ENCODE assay signal across 8 cellular contexts in the genomic region with DNA sequence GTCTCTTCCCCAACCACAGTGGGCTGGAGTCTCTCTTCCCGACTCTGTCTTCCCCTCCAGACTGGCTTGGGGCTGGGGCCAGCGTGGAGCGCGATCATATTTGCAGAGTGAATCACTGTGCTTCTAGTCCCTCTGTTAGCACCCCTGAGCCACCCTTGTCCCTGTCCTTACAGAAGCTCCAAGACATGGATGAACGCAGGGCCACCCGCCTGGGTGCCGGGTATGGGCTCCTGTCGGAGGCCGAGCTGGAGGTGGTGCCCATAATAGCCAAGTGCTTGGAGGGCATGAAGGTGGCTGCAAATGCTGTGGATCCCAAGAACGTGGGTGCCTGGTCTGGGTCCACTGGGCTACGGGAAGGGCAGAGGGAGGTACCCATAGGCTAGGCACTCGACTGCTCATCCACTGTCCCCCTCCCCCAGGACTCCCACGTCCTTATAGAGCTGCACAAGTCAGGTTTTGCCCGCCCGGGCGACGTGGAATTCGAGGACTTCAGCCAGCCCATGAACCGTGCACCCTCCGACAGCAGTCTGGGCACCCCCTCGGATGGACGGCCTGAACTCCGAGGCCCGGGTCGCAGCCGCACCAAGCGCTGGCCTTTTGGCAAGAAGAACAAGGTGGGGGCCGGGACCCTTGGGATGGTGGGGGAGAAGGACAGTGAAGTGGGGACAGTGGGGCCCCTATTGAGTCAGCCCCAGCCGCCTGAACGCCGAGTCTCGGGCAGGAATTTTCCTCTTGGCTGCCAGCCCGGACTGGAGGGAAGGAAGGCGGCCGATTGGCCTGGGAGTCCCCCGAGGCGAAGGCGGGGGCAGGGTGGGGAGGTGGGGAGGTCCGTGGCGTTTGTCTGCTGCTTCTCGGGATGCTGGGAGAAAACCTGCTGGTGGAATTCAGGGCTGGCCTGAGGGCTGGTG. TPM values are rescaled to one million over a fixed set of nuclear protein-coding genes. Genes with fewer than 3 reads are reported as not detected.
DNase-seq lines count a peak whose midpoint lies in the region; ATAC-seq and TF ChIP-seq lines count a peak whose summit lies in the region.

No MANE protein-coding gene starts in this region.

- H3K27me3 ChIP-seq in liver (ENCODE audit: control insufficient read depth in 4 of 4, insufficient read depth in 4 of 4, low read length in 3 of 4), result no peaks in the 10 kb centered on the region
- H3K27me3 ChIP-seq in tibial artery, result no peaks in the 10 kb centered on the region

- no peak for TF ChIP-seq RAD21 in liver (IDR thresholded peaks at IDR 0.05)

- H3K27ac ChIP-seq in caudate nucleus (ENCODE audit: low read depth, low read length), result peak overlapping the region; percentile 16
- H3K27ac ChIP-seq in liver (ENCODE audit: low read depth in 1 of 2, low read length in 2 of 2), result peak overlapping the region; percentile 30 to 37
- peak overlapping the region; percentile 67 to 97 for H3K27ac ChIP-seq in tibial artery

- 60% methylated on average over 41 of the region's 41 CpGs for WGBS in liver

- H3K4me1 ChIP-seq in liver (ENCODE audit: control insufficient read depth in 4 of 4, insufficient read depth in 4 of 4, low read length in 3 of 4), result peaks cover 6 to 17% (median 11%) of the 10 kb centered on the region in 4 donors
- peaks cover 0 to 54% (median 47%) of the 10 kb centered on the region in 4 donors for H3K4me1 ChIP-seq in tibial artery

- intact Hi-C loops in tibial artery (cut with DNase I; ENCODE audit: low total_unique reads), result no loop called here

- peak; percentile 58 for DNase-seq in NCI-H345 (lab: John Stamatoyannopoulos, UW)
- DNase-seq in NCI-H345 treated with DMSO at 0.1 percent for 48 hours (lab: John Stamatoyannopoulos, UW; ENCODE audit: unreplicated experiment), result no peak
- peak in 47 of 61 donors; percentile 2 to 77 (median 35) for DNase-seq in caudate nucleus (lab: John Stamatoyannopoulos, UW)
- peak; percentile 86 to 97 for DNase-seq in tibial artery
- no peak for DNase-seq in activated gamma-delta T cell (lab: John Stamatoyannopoulos, UW)
- no peak for DNase-seq in GDM1 (lab: John Stamatoyannopoulos, UW)

- no peak for ATAC-seq in HG02970 (IDR thresholded peaks at IDR 0.05; ENCODE audit: low FRiP score, unreplicated experiment)

- H3K36me3 ChIP-seq in liver (ENCODE audit: control insufficient read depth in 4 of 4, insufficient read depth in 3 of 4, low read depth in 1 of 4, low read length in 3 of 4) (peaks cover 2 to 4% (median 2%) of the 10 kb centered on the region in 4 donors), tibial artery (peaks cover 47 to 71% (median 57%) of the 10 kb centered on the region in 3 donors)

- H3K4me3 ChIP-seq in liver (ENCODE audit: low read depth in 1 of 3, low read length in 3 of 3) (no peak overlapping the region), tibial artery (peak overlapping the region; percentile 18 to 31)

- H3K9me3 ChIP-seq in liver (ENCODE audit: control insufficient read depth in 4 of 4, low read length in 3 of 4), result no peaks in the 10 kb centered on the region
- H3K9me3 ChIP-seq in tibial artery, result no peaks in the 10 kb centered on the region

- H3K9ac ChIP-seq in liver (ENCODE audit: low read depth in 1 of 2, low read length in 2 of 2), result no peak overlapping the region

- TF ChIP-seq CTCF in liver (IDR thresholded peaks at IDR 0.05; ENCODE audit: low read depth, low read length, missing input control), result no peak
- no peak for TF ChIP-seq CTCF in tibial artery (IDR thresholded peaks at IDR 0.05)

TF ChIP-seq in liver, 16 proteins besides CTCF, POLR2A, EP300 and RAD21:
- TF ChIP-seq GABPA (IDR thresholded peaks at IDR 0.05 in 1 of 2, conservative IDR thresholded peaks at IDR 0.05 in 1 of 2), result no peak
- TF ChIP-seq NR2F2 (IDR thresholded peaks at IDR 0.05), result peak; percentile 29
- TF ChIP-seq RXRA (IDR thresholded peaks at IDR 0.05), result no peak
- TF ChIP-seq, protein P1, sequence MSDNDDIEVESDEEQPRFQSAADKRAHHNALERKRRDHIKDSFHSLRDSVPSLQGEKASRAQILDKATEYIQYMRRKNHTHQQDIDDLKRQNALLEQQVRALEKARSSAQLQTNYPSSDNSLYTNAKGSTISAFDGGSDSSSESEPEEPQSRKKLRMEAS (IDR thresholded peaks at IDR 0.05), result no peak
- peak; percentile 22 for TF ChIP-seq SP1 (IDR thresholded peaks at IDR 0.05)
- TF ChIP-seq JUND (IDR thresholded peaks at IDR 0.05), result no peak

RNA-seq across cellular contexts. Expression of a gene that starts 5.2 kb away (rescaled TPM):
- 1 to 10 TPM; 6.1 to 9.9 TPM for total RNA-seq in liver
- 1 to 10 TPM; 3.4 to 8.7 TPM for polyA plus RNA-seq in liver

RNA-seq across cellular contexts. Expression of a gene that starts 7.3 kb away (rescaled TPM):
- 10 to 100 TPM; 17.2 to 28.9 TPM for total RNA-seq in liver
- polyA plus RNA-seq in liver, result 10 to 100 TPM; 32.0 to 34.2 TPM

RNA-seq across cellular contexts. Expression of a gene that starts 22.6 kb away (rescaled TPM):
- 1 to 10 TPM in 1 of 2 donors, under 1 TPM in 1; 0.23 to 1.0 TPM for total RNA-seq in liver
- polyA plus RNA-seq in liver, result 1 to 10 TPM in 1 of 2 donors, under 1 TPM in 1; 0.54 to 1.0 TPM

RNA-seq across cellular contexts. Expression of a gene that starts 24.2 kb away (rescaled TPM):
- 1,000 to 10,000 TPM; 4,543 to 9,349 TPM for total RNA-seq in liver
- polyA plus RNA-seq in liver, result 1,000 to 10,000 TPM; 7,734 to 8,295 TPM

RNA-seq across cellular contexts. Expression of a gene that starts 27.9 kb away (rescaled TPM):
- total RNA-seq in liver, result 10 to 100 TPM in 1 of 2 donors, 1 to 10 TPM in 1; 6.3 to 13.3 TPM
- polyA plus RNA-seq in liver, result 1 to 10 TPM in 1 of 2 donors, under 1 TPM in 1; 0.60 to 2.0 TPM

Comparison
In these comparisons a context has a peak if more than half of its experiments do, and no peak if none do; other contexts are left out.
1. DNase-seq: peak in NCI-H345 (single experiment), caudate nucleus (47 of 61) and tibial artery (2 of 2); none in NCI-H345 treated with DMSO at 0.1 percent for 48 hours (single experiment), activated gamma-delta T cell (single experiment) and GDM1 (single experiment).
2. H3K27ac ChIP-seq: peak in every context shown above with its lines; median percentile 82 in tibial artery; 34 in liver; 16 in caudate nucleus.
3. H3K4me3 ChIP-seq: peak in tibial artery (2 of 2); none in liver (0 of 3).